21 cellular contexts compared by ENCODE assay signal in the genomic region with DNA sequence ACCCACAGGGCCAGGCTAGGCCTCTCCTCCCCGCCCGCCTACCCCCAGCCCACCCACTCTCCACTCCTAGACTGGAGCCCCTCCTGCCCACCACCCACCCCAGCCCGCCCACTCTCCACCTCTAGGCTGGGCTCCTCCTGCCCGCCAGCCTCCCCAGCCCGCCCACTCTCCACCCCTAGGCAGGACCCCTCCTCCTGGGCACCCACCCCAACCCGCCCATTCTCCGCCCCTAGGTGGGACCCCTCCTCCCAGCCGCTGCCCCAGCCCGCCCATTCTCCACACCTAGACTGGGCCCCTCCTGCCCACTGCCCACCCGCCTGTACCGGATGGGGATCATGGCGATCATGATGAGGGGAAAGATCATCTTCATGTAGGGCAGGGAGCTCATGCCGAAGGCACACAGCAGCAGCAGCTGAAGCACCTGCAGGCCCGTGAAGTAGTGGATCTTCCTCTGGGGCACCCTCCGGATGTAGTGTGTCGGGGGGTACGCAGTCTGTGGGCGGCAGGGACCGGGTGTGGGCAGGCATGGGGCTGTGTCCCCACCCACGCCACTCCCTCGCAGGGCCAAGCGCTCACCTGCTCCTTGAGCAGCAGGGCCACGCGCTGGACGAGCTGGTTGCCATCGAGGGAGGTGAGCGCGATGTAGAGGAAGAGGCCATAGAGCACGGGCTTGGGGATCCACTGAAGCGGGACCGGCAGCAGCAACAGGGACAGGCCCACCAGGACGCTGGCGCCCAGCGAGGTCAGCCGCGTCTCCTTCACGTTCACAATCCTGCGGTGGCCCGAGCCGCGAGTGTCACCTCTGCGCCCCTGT. TPM values are rescaled to one million over a fixed set of nuclear protein-coding genes. Genes with fewer than 3 reads are reported as not detected.
DNase-seq lines count a peak whose midpoint lies in the region; ATAC-seq, FAIRE-seq and TF ChIP-seq lines count a peak whose summit lies in the region.
"Had no signal": no experiment of that assay in that cellular context is flagged by ENCODE, and none has a peak within 500 bp of the region (broad histone marks: within the 10 kb centered on the region; RNA-seq: fewer than 3 reads in every experiment).

No MANE protein-coding gene starts in this region.

- H3K9me3 Mint-ChIP-seq in H9, result no peaks in the 10 kb centered on the region
- no peaks in the 10 kb centered on the region for H3K9me3 Mint-ChIP-seq in activated CD4-positive, alpha-beta memory T cell treated with anti-CD3 and anti-CD28 coated beads, Interleukin-2, amount 10 ng/mL, durations not matched to agents 7 days and 5 days

- H3K36me3 Mint-ChIP-seq in H9 (ENCODE audit: insufficient read depth in 1 of 3, low read depth in 3 of 3), result peaks cover 4 to 41% (median 8%) of the 10 kb centered on the region in 3 experiments; a peak in 4 of 7 replicates
- H3K36me3 Mint-ChIP-seq in activated CD4-positive, alpha-beta memory T cell treated with anti-CD3 and anti-CD28 coated beads, Interleukin-2, amount 10 ng/mL, durations not matched to agents 7 days and 5 days (ENCODE audit: low read depth), result no peaks in the 10 kb centered on the region

- no peak for TF ChIP-seq RAD21 in K562 (CRISPR knock-in tag; conservative IDR thresholded peaks at IDR 0.05 in 1 of 2, IDR thresholded peaks at IDR 0.05 in 1 of 2)

- WGBS in H9 (ENCODE audit: extremely low coverage, insufficient read length, low lambda C conversion rate), result no CpG with 5 or more reads among the region's 42 CpGs
- 59% methylated on average over 19 of the region's 42 CpGs for WGBS in K562 (ENCODE audit: insufficient coverage, low coverage, missing lambda C conversion rate)

- BruUV-seq in K562 (replicated peaks; lab: Mats Ljungman, UMichigan), result no TSS peak

- no peak overlapping the region for H2BK120ac ChIP-seq in H9 (ENCODE audit: low read depth, low read length, poor library complexity, severe bottlenecking)

- H4K91ac ChIP-seq in H9 (ENCODE audit: insufficient read length, low read depth, low read length), result no peak overlapping the region

- no peaks in the 10 kb centered on the region for H3K79me1 ChIP-seq in H9 (ENCODE audit: insufficient read depth, low read depth, low read length, poor library complexity, severe bottlenecking)

- no peak overlapping the region for H2AK5ac ChIP-seq in H9 (ENCODE audit: insufficient read length, low read length)

- H3K27ac Mint-ChIP-seq in H9, result no peak overlapping the region
- no peak overlapping the region for H3K27ac Mint-ChIP-seq in activated CD4-positive, alpha-beta memory T cell treated with anti-CD3 and anti-CD28 coated beads, Interleukin-2, amount 10 ng/mL, durations not matched to agents 7 days and 5 days

- H3K9ac ChIP-seq in H9 (ENCODE audit: extremely low read depth, insufficient read length, low read length) (no peak overlapping the region), K562 (ENCODE audit: insufficient read depth in 1 of 2, low read depth in 2 of 2, low read length in 2 of 2) (no peak overlapping the region)
- H3K9ac ChIP-seq: KMS-11 had no signal

- H3K4me1 Mint-ChIP-seq in H9, result no peaks in the 10 kb centered on the region
- peaks cover under 1% of the 10 kb centered on the region for H3K4me1 Mint-ChIP-seq in activated CD4-positive, alpha-beta memory T cell treated with anti-CD3 and anti-CD28 coated beads, Interleukin-2, amount 10 ng/mL, durations not matched to agents 7 days and 5 days

- H3K79me2 ChIP-seq in H9 (ENCODE audit: insufficient read depth, low read length), result no peaks in the 10 kb centered on the region
- H3K79me2 ChIP-seq in K562 (ENCODE audit: control insufficient read depth, insufficient read depth, low read length), result no peaks in the 10 kb centered on the region
- no peaks in the 10 kb centered on the region for H3K79me2 ChIP-seq in osteoblast (ENCODE audit: insufficient read depth, low read length)

- H3K4me3 ChIP-seq in K562, result no peak overlapping the region
- no peak overlapping the region for H3K4me3 ChIP-seq in osteoblast (ENCODE audit: insufficient read depth, low read length)
- H3K4me3 ChIP-seq: SJSA1 had no signal

- H2BK5ac ChIP-seq in H9 (ENCODE audit: insufficient read length, low read length), result no peak overlapping the region

- TF ChIP-seq POLR2A in GM12892 (IDR thresholded peaks at IDR 0.05; ENCODE audit: low read depth, low read length), result no peak
- no peak for TF ChIP-seq POLR2A in K562 (conservative IDR thresholded peaks at IDR 0.05)

- no peak overlapping the region for H3K18ac ChIP-seq in H9 (ENCODE audit: insufficient read length, low read depth, low read length)

- no peaks in the 10 kb centered on the region for H3K27me3 Mint-ChIP-seq in H9 (ENCODE audit: low read depth)
- H3K27me3 Mint-ChIP-seq in activated CD4-positive, alpha-beta memory T cell treated with anti-CD3 and anti-CD28 coated beads, Interleukin-2, amount 10 ng/mL, durations not matched to agents 7 days and 5 days, result no peaks in the 10 kb centered on the region

- H3K4me1 ChIP-seq in H9 (ENCODE audit: insufficient read depth, low read length), result no peaks in the 10 kb centered on the region
- peaks cover 0 to 28% of the 10 kb centered on the region in 2 experiments; a peak in 2 of 5 replicates for H3K4me1 ChIP-seq in K562 (replicated peaks in 1 of 2; ENCODE audit: control insufficient read depth in 2 of 2, insufficient read depth in 2 of 2, low read length in 2 of 2)
- H3K4me1 ChIP-seq in osteoblast (ENCODE audit: insufficient read depth, low read length), result no peaks in the 10 kb centered on the region
- H3K4me1 ChIP-seq: BE2C, SJSA1 had no signal

- DNase-seq in GM12892 (ENCODE audit: insufficient read length) (peak; percentile 14), H9 (peak; percentile 63), K562 (ENCODE audit: extremely low read depth in 1 of 4, low spot score in 3 of 4) (no peak), osteoblast (ENCODE audit: insufficient read length, low spot score, missing footprints) (peak; percentile 79), NCI-H1436 (lab: John Stamatoyannopoulos, UW) (no peak)
- no peak for DNase-seq in activated CD4-positive, alpha-beta memory T cell treated with anti-CD3 and anti-CD28 coated beads, Interleukin-2, amount 10 ng/mL, durations not matched to agents 7 days and 5 days
- DNase-seq: BE2C; NCI-H1105 treated with DMSO at 0.1 percent for 48 hours; NCI-H1694; NCI-H2081; NCI-H2171; NCI-H345; NCI-H524; NCI-H774; NK-92 treated with Interleukin-12 subunit alpha and Interleukin-12 subunit beta, amount 100 ng/mL, for 24 hours had no signal

- H3K23me2 ChIP-seq in H9 (ENCODE audit: insufficient read length, low read depth, low read length, poor library complexity, severe bottlenecking), result no peaks in the 10 kb centered on the region

- no peak overlapping the region for H3K4me3 Mint-ChIP-seq in H9
- no peak overlapping the region for H3K4me3 Mint-ChIP-seq in activated CD4-positive, alpha-beta memory T cell treated with anti-CD3 and anti-CD28 coated beads, Interleukin-2, amount 10 ng/mL, durations not matched to agents 7 days and 5 days

- H3K23ac ChIP-seq in H9 (ENCODE audit: insufficient read length, low read depth, low read length), result no peak overlapping the region

- H3K36me3 ChIP-seq in K562 (ENCODE audit: control insufficient read depth, insufficient read depth, low read length), result peaks cover 7% of the 10 kb centered on the region; the same call in 1 of the 3 replicates
- H3K36me3 ChIP-seq in osteoblast (ENCODE audit: insufficient read depth, low read length), result peaks cover 2% of the 10 kb centered on the region

- H2AFZ ChIP-seq in H9 (ENCODE audit: low read length) (no peak overlapping the region), K562 (ENCODE audit: low read depth, low read length) (no peak overlapping the region), osteoblast (ENCODE audit: low read length) (no peak overlapping the region)

- H2BK15ac ChIP-seq in H9 (ENCODE audit: low read depth, low read length), result no peak overlapping the region

- no peaks in the 10 kb centered on the region for H3K9me1 ChIP-seq in K562 (ENCODE audit: control insufficient read depth, insufficient read depth, low read length)

- H3K4ac ChIP-seq in H9 (ENCODE audit: low read depth, low read length), result no peak overlapping the region

- POLR2A ChIA-PET in K562 (lab: Yijun Ruan, JAX), result interaction anchor here (0.6 kb wide), 1 partner anchor 202 kb away, joined by 5 read pairs; no protein-coding TSS in a partner anchor
- POLR2A ChIA-PET in activated CD4-positive, alpha-beta memory T cell treated with anti-CD3 and anti-CD28 coated beads, Interleukin-2, amount 10 ng/mL, durations not matched to agents 7 days and 5 days (lab: Charles Lee), result no interaction called here

- intact Hi-C loops in K562 (cut with micrococcal nuclease), result no loop called here

- CTCF ChIA-PET in K562 (lab: Yijun Ruan, JAX; ENCODE audit: low intra/inter-chr PET ratio), result no interaction called here
- CTCF ChIA-PET in activated CD4-positive, alpha-beta memory T cell treated with anti-CD3 and anti-CD28 coated beads, Interleukin-2, amount 10 ng/mL, durations not matched to agents 7 days and 5 days (lab: Charles Lee), result interaction anchor here (1.0 kb wide), 1 partner anchor 9 kb away, joined by 7 read pairs; no protein-coding TSS in a partner anchor

- TF ChIP-seq EP300 in K562 (IDR thresholded peaks at IDR 0.05; ENCODE audit: low read length), result no peak

- H3K27me3 ChIP-seq in H9 (ENCODE audit: insufficient read depth, low read length), result no peaks in the 10 kb centered on the region
- no peaks in the 10 kb centered on the region for H3K27me3 ChIP-seq in K562 (ENCODE audit: control insufficient read depth in 2 of 2, insufficient read depth in 2 of 2, low read length in 2 of 2)
- no peaks in the 10 kb centered on the region for H3K27me3 ChIP-seq in osteoblast (ENCODE audit: insufficient read depth, low read length)
- H3K27me3 ChIP-seq: BE2C, SJSA1 had no signal

- H3K4me2 ChIP-seq in H9 (ENCODE audit: insufficient read depth, insufficient read length, low read length), result no peak overlapping the region
- H3K4me2 ChIP-seq in K562 (ENCODE audit: insufficient read depth, low read length), result no peak overlapping the region
- no peak overlapping the region for H3K4me2 ChIP-seq in osteoblast (ENCODE audit: insufficient read depth, low read length)
- H3K4me2 ChIP-seq: KMS-11 had no signal

- TF ChIP-seq CTCF in H9 (conservative IDR thresholded peaks at IDR 0.05) (no peak), K562 (IDR thresholded peaks at IDR 0.05 in 2 of 3, conservative IDR thresholded peaks at IDR 0.05 in 1 of 3; ENCODE audit: insufficient read depth in 2 of 3, low read depth in 1 of 3, low read length in 3 of 3) (no peak), osteoblast (IDR thresholded peaks at IDR 0.05; ENCODE audit: extremely low read depth, low read depth, low read length) (no peak)

- no peak overlapping the region for H2BK20ac ChIP-seq in H9 (ENCODE audit: low read depth, low read length, poor library complexity, severe bottlenecking)

- no peak overlapping the region for H4K8ac ChIP-seq in H9 (replicated peaks; ENCODE audit: insufficient read length, low read depth, low read length)

- no peak overlapping the region for H3K27ac ChIP-seq in H9 (ENCODE audit: insufficient read length, low read depth, low read length)
- H3K27ac ChIP-seq in K562 (ENCODE audit: extremely low read depth, low read depth, low read length), result no peak overlapping the region
- H3K27ac ChIP-seq in osteoblast (ENCODE audit: low read depth, low read length), result no peak overlapping the region
- H3K27ac ChIP-seq: HL-60, KMS-11, SJSA1 had no signal

- in situ Hi-C loops in K562 (cut with MboI), result no loop called here

- FAIRE-seq in GM12892 (lab: Jason Lieb, UNC) (no peak), K562 (lab: Jason Lieb, UNC) (no peak)
- FAIRE-seq: H54 had no signal

- no peak overlapping the region for H3T11ph ChIP-seq in H9 (ENCODE audit: low read length)

- no peak overlapping the region for H3K56ac ChIP-seq in H9 (ENCODE audit: insufficient read length, low read depth, low read length)

- no peaks in the 10 kb centered on the region for H4K20me1 ChIP-seq in H9 (ENCODE audit: control insufficient read depth, insufficient read depth, insufficient read length)
- no peaks in the 10 kb centered on the region for H4K20me1 ChIP-seq in K562 (replicated peaks; ENCODE audit: control insufficient read depth, insufficient read depth, low read length)
- H4K20me1 ChIP-seq in osteoblast (ENCODE audit: insufficient read depth, low read length), result no peaks in the 10 kb centered on the region

- ATAC-seq in K562, result no peak
- ATAC-seq in GM19397 (IDR thresholded peaks at IDR 0.05; ENCODE audit: unreplicated experiment), result no peak
- ATAC-seq: Panc1 had no signal

- H3K9me3 ChIP-seq in H9 (ENCODE audit: control insufficient read depth, low read depth, low read length) (no peaks in the 10 kb centered on the region), K562 (replicated peaks; ENCODE audit: control insufficient read depth, insufficient read depth, low read depth, low read length) (no peaks in the 10 kb centered on the region), osteoblast (ENCODE audit: low read depth, low read length) (no peaks in the 10 kb centered on the region)
- H3K9me3 ChIP-seq: BE2C, SJSA1 had no signal

- no peak overlapping the region for H3K14ac ChIP-seq in H9 (ENCODE audit: insufficient read depth, low read length)

- H2BK12ac ChIP-seq in H9 (ENCODE audit: insufficient read length, low read depth, low read length), result no peak overlapping the region

- no peak overlapping the region for H4K5ac ChIP-seq in H9 (ENCODE audit: insufficient read length, low read depth, low read length)

RNA-seq across cellular contexts. Expression of a gene that starts 10.8 kb away (rescaled TPM):
- polyA plus RNA-seq in GM12892 (2012; ENCODE audit: missing spikeins), result not detected
- 25.5 and 29.4 TPM in 2 replicates for total RNA-seq in H9 (2021)
- 1.5 and 3.5 TPM in 2 replicates for total RNA-seq in K562 (2011; cell fraction: chromatin; rRNA removed; ENCODE audit: low replicate concordance)
- 1.7 and 1.8 TPM in 2 replicates for total RNA-seq in K562 (2011; cell fraction: nucleolus; rRNA removed)
- total RNA-seq in K562 (2011; cell fraction: nucleoplasm; rRNA removed), result 1.5 and 2.0 TPM in 2 replicates
- 0.18 and 0.86 TPM in 2 replicates for total RNA-seq in K562 (2014; rRNA removed)
- total RNA-seq in K562 (2014; rRNA removed; fragmentation: Illumina TruSeq; extraction: Trizol), result 0.10 and 0.29 TPM in 2 replicates
- total RNA-seq in K562 (2015; rRNA removed; fragmentation: Illumina TruSeq; extraction: Trizol), result 0.11 TPM in 2 replicates
- total RNA-seq in K562 (2021), result 1.1 and 2.0 TPM in 2 replicates
- polyA plus RNA-seq in K562 (2011; rRNA removed), result 0.20 and 0.95 TPM in 2 replicates
- polyA plus RNA-seq in K562 (2011; cell fraction: cytosol; rRNA removed), result 0.53 and 0.66 TPM in 2 replicates
- 5.8 and 11.2 TPM in 2 replicates for polyA plus RNA-seq in K562 (2011; cell fraction: nucleus; rRNA removed)
- polyA plus RNA-seq in K562 (2012), result 0.57 and 0.78 TPM in 2 replicates
- 0.47 and 0.49 TPM in 2 replicates for polyA plus RNA-seq in K562 (2014; fragmentation: Illumina TruSeq; extraction: Trizol)
- under 1 TPM; 0.10 to 0.11 TPM for polyA plus RNA-seq in K562 (2014; fragmentation: Nextera tagmentation; extraction: Ambion mirVana)
- 0.68 and 1.6 TPM in 2 replicates for polyA plus RNA-seq in K562 (2014; rRNA removed)
- polyA minus RNA-seq in K562 (2011; rRNA and poly(A)+ RNA removed), result 0.24 and 0.25 TPM in 2 replicates
- 0.38 and 1.0 TPM in 2 replicates for polyA minus RNA-seq in K562 (2011; cell fraction: cytosol; rRNA and poly(A)+ RNA removed)
- 1.3 and 1.7 TPM in 2 replicates for polyA minus RNA-seq in K562 (2011; cell fraction: nucleus; rRNA and poly(A)+ RNA removed)
- total RNA-seq in osteoblast, result under 0.01 TPM in 2 replicates
- 1 to 10 TPM; 1.6 to 1.8 TPM for total RNA-seq in activated CD4-positive, alpha-beta memory T cell treated with anti-CD3 and anti-CD28 coated beads, Interleukin-2, amount 10 ng/mL, durations not matched to agents 7 days and 5 days

RNA-seq across cellular contexts. Expression of a gene that starts 18.8 kb away (rescaled TPM):
- polyA plus RNA-seq in GM12892 (2012; ENCODE audit: missing spikeins), result 55.7 TPM
- 70.2 and 74.5 TPM in 2 replicates for total RNA-seq in H9 (2021)
- 17.6 and 37.3 TPM in 2 replicates for total RNA-seq in K562 (2011; cell fraction: chromatin; rRNA removed; ENCODE audit: low replicate concordance)
- total RNA-seq in K562 (2011; cell fraction: nucleolus; rRNA removed), result 25.0 and 29.3 TPM in 2 replicates
- 22.3 and 33.4 TPM in 2 replicates for total RNA-seq in K562 (2011; cell fraction: nucleoplasm; rRNA removed)
- total RNA-seq in K562 (2014; rRNA removed), result 57.9 and 69.1 TPM in 2 replicates
- total RNA-seq in K562 (2014; rRNA removed; fragmentation: Illumina TruSeq; extraction: Trizol), result 25.6 and 29.1 TPM in 2 replicates
- 37.9 and 38.4 TPM in 2 replicates for total RNA-seq in K562 (2015; rRNA removed; fragmentation: Illumina TruSeq; extraction: Trizol)
- 59.8 and 70.1 TPM in 2 replicates for total RNA-seq in K562 (2021)
- polyA plus RNA-seq in K562 (2011; rRNA removed), result 31.9 and 48.1 TPM in 2 replicates
- 50.7 and 79.6 TPM in 2 replicates for polyA plus RNA-seq in K562 (2011; cell fraction: cytosol; rRNA removed)
- 37.7 and 38.1 TPM in 2 replicates for polyA plus RNA-seq in K562 (2011; cell fraction: nucleus; rRNA removed)
- polyA plus RNA-seq in K562 (2012), result 40.6 and 45.0 TPM in 2 replicates
- polyA plus RNA-seq in K562 (2014; fragmentation: Illumina TruSeq; extraction: Trizol), result 36.7 and 46.9 TPM in 2 replicates
- 10 to 100 TPM in 1 of 2 experiments, 1 to 10 TPM in 1; 5.0 to 20.1 TPM for polyA plus RNA-seq in K562 (2014; fragmentation: Nextera tagmentation; extraction: Ambion mirVana)
- 79.7 and 81.3 TPM in 2 replicates for polyA plus RNA-seq in K562 (2014; rRNA removed)
- 9.4 and 11.0 TPM in 2 replicates for polyA minus RNA-seq in K562 (2011; rRNA and poly(A)+ RNA removed)
- 12.7 and 13.8 TPM in 2 replicates for polyA minus RNA-seq in K562 (2011; cell fraction: cytosol; rRNA and poly(A)+ RNA removed)
- 7.0 and 10.7 TPM in 2 replicates for polyA minus RNA-seq in K562 (2011; cell fraction: nucleus; rRNA and poly(A)+ RNA removed)
- total RNA-seq in osteoblast, result 29.8 and 34.0 TPM in 2 replicates
- 10 to 100 TPM; 42.3 to 49.2 TPM for total RNA-seq in activated CD4-positive, alpha-beta memory T cell treated with anti-CD3 and anti-CD28 coated beads, Interleukin-2, amount 10 ng/mL, durations not matched to agents 7 days and 5 days

RNA-seq across cellular contexts. Expression of a gene that starts 23.7 kb away (rescaled TPM):
- 19.3 TPM for polyA plus RNA-seq in GM12892 (2012; ENCODE audit: missing spikeins)
- total RNA-seq in H9 (2021) (56.2 and 58.1 TPM in 2 replicates), K562 (2014; rRNA removed) (52.3 and 55.9 TPM in 2 replicates), K562 (2014; rRNA removed; fragmentation: Illumina TruSeq; extraction: Trizol) (13.5 and 18.7 TPM in 2 replicates), K562 (2015; rRNA removed; fragmentation: Illumina TruSeq; extraction: Trizol) (29.8 and 31.3 TPM in 2 replicates), K562 (2021) (37.1 and 45.1 TPM in 2 replicates), osteoblast (25.9 and 26.8 TPM in 2 replicates)
- 59.1 and 80.5 TPM in 2 replicates for total RNA-seq in K562 (2011; cell fraction: chromatin; rRNA removed; ENCODE audit: low replicate concordance)
- 65.5 and 65.9 TPM in 2 replicates for total RNA-seq in K562 (2011; cell fraction: nucleolus; rRNA removed)
- 71.2 and 83.1 TPM in 2 replicates for total RNA-seq in K562 (2011; cell fraction: nucleoplasm; rRNA removed)
- polyA plus RNA-seq in K562 (2011; rRNA removed) (29.1 and 67.9 TPM in 2 replicates), K562 (2014; fragmentation: Illumina TruSeq; extraction: Trizol) (22.1 and 31.4 TPM in 2 replicates), K562 (2014; fragmentation: Nextera tagmentation; extraction: Ambion mirVana) (1 to 10 TPM; 2.3 to 3.4 TPM), K562 (2014; rRNA removed) (46.2 and 54.4 TPM in 2 replicates)
- 35.1 and 63.8 TPM in 2 replicates for polyA plus RNA-seq in K562 (2011; cell fraction: cytosol; rRNA removed)
- polyA plus RNA-seq in K562 (2011; cell fraction: nucleus; rRNA removed), result 92.4 and 212 TPM in 2 replicates
- 34.4 and 35.1 TPM in 2 replicates for polyA plus RNA-seq in K562 (2012)
- polyA minus RNA-seq in K562 (2011; rRNA and poly(A)+ RNA removed), result 19.0 and 25.7 TPM in 2 replicates
- polyA minus RNA-seq in K562 (2011; cell fraction: cytosol; rRNA and poly(A)+ RNA removed), result 16.6 and 19.7 TPM in 2 replicates
- 8.5 and 29.2 TPM in 2 replicates for polyA minus RNA-seq in K562 (2011; cell fraction: nucleus; rRNA and poly(A)+ RNA removed)
- 10 to 100 TPM; 66.6 to 68.3 TPM for total RNA-seq in activated CD4-positive, alpha-beta memory T cell treated with anti-CD3 and anti-CD28 coated beads, Interleukin-2, amount 10 ng/mL, durations not matched to agents 7 days and 5 days

RNA-seq across cellular contexts. Expression of a gene that starts 54.8 kb away (rescaled TPM):
- 0.40 TPM for polyA plus RNA-seq in GM12892 (2012; ENCODE audit: missing spikeins)
- total RNA-seq in H9 (2021), result 19.2 and 20.8 TPM in 2 replicates
- total RNA-seq in K562 (2011; cell fraction: chromatin; rRNA removed; ENCODE audit: low replicate concordance), result 3.8 and 12.3 TPM in 2 replicates
- 7.0 and 8.0 TPM in 2 replicates for total RNA-seq in K562 (2011; cell fraction: nucleolus; rRNA removed)
- 5.1 and 5.7 TPM in 2 replicates for total RNA-seq in K562 (2011; cell fraction: nucleoplasm; rRNA removed)
- 2.8 and 3.4 TPM in 2 replicates for total RNA-seq in K562 (2014; rRNA removed)
- total RNA-seq in K562 (2014; rRNA removed; fragmentation: Illumina TruSeq; extraction: Trizol), result 0.70 and 0.73 TPM in 2 replicates
- 1.1 and 1.2 TPM in 2 replicates for total RNA-seq in K562 (2015; rRNA removed; fragmentation: Illumina TruSeq; extraction: Trizol)
- total RNA-seq in K562 (2021), result 2.4 and 2.9 TPM in 2 replicates
- 2.4 and 4.0 TPM in 2 replicates for polyA plus RNA-seq in K562 (2011; rRNA removed)
- 4.6 and 7.3 TPM in 2 replicates for polyA plus RNA-seq in K562 (2011; cell fraction: cytosol; rRNA removed)
- polyA plus RNA-seq in K562 (2011; cell fraction: nucleus; rRNA removed), result 10.3 and 10.6 TPM in 2 replicates
- polyA plus RNA-seq in K562 (2012), result 1.4 and 1.7 TPM in 2 replicates
- 2.0 and 2.3 TPM in 2 replicates for polyA plus RNA-seq in K562 (2014; fragmentation: Illumina TruSeq; extraction: Trizol)
- under 1 TPM; 0.07 to 0.28 TPM for polyA plus RNA-seq in K562 (2014; fragmentation: Nextera tagmentation; extraction: Ambion mirVana)
- polyA plus RNA-seq in K562 (2014; rRNA removed), result 2.6 and 2.8 TPM in 2 replicates
- polyA minus RNA-seq in K562 (2011; rRNA and poly(A)+ RNA removed), result 1.2 and 2.1 TPM in 2 replicates
- 1.7 and 4.8 TPM in 2 replicates for polyA minus RNA-seq in K562 (2011; cell fraction: cytosol; rRNA and poly(A)+ RNA removed)
- 1.2 and 1.8 TPM in 2 replicates for polyA minus RNA-seq in K562 (2011; cell fraction: nucleus; rRNA and poly(A)+ RNA removed)
- total RNA-seq in osteoblast, result 2.4 and 3.6 TPM in 2 replicates
- 1 to 10 TPM in 1 of 2 experiments, under 1 TPM in 1; 0.90 to 1.0 TPM for total RNA-seq in activated CD4-positive, alpha-beta memory T cell treated with anti-CD3 and anti-CD28 coated beads, Interleukin-2, amount 10 ng/mL, durations not matched to agents 7 days and 5 days

Comparison
In these comparisons a context has a peak if more than half of its experiments do, and no peak if none do; other contexts are left out.
1. DNase-seq: peak in GM12892 (single experiment), H9 (single experiment) and osteoblast (single experiment); none in K562 (0 of 4), NCI-H1436 (single experiment) and activated CD4-positive, alpha-beta memory T cell treated with anti-CD3 and anti-CD28 coated beads, Interleukin-2, amount 10 ng/mL, durations not matched to agents 7 days and 5 days (single experiment).